ENCODE assay signal across 1 cellular context in genomic region chr10:95475827-95476481, GRCh38.
TF ChIP-seq lines count a peak whose summit lies in the region.

No MANE protein-coding gene starts in this region.

TF ChIP-seq in HEK293, 187 proteins besides CTCF, POLR2A, EP300 and RAD21 (continued from another document):
- TF ChIP-seq ZBTB8A (tag by site-specific recombination; IDR thresholded peaks at IDR 0.05) (0 out of 2 replicates have a peak, but pooled peaks have one; percentile 24), ZNF560 (tag by site-specific recombination; IDR thresholded peaks at IDR 0.05; ENCODE audit: borderline replicate concordance) (no peak), ZBTB44 (tag by site-specific recombination; IDR thresholded peaks at IDR 0.05) (peak; percentile 66; the same call in 1 of the 2 replicates), OVOL3 (tag by site-specific recombination; IDR thresholded peaks at IDR 0.05) (peak; percentile 82; the same call in 1 of the 2 replicates), ZNF610 (tag by site-specific recombination; IDR thresholded peaks at IDR 0.05; ENCODE audit: borderline replicate concordance) (0 out of 2 replicates have a peak, but pooled peaks have one; percentile 26), KLF10 (tag by site-specific recombination; IDR thresholded peaks at IDR 0.05) (peak; percentile 45; the same call in 1 of the 2 replicates), ZIC2 (tag by site-specific recombination; IDR thresholded peaks at IDR 0.05) (peak; percentile 47), ZNF16 (tag by site-specific recombination; IDR thresholded peaks at IDR 0.05; ENCODE audit: low read depth) (no peak), ZNF175 (tag by site-specific recombination; IDR thresholded peaks at IDR 0.05) (no peak), SCRT1 (tag by site-specific recombination; IDR thresholded peaks at IDR 0.05; ENCODE audit: borderline replicate concordance) (peak; percentile 97), KLF8 (tag by site-specific recombination; IDR thresholded peaks at IDR 0.05) (no peak), ZNF600 (tag by site-specific recombination; IDR thresholded peaks at IDR 0.05) (no peak), GLI2 (tag by site-specific recombination; IDR thresholded peaks at IDR 0.05; ENCODE audit: borderline replicate concordance, low read depth) (peak; percentile 73; the same call in 1 of the 2 replicates), ZNF266 (tag by site-specific recombination; IDR thresholded peaks at IDR 0.05; ENCODE audit: low read depth) (no peak), ZNF561 (tag by site-specific recombination; IDR thresholded peaks at IDR 0.05; ENCODE audit: borderline replicate concordance) (0 out of 2 replicates have a peak, but pooled peaks have one; percentile 56), ZNF629 (tag by site-specific recombination; IDR thresholded peaks at IDR 0.05) (peak; percentile 58)
- TF ChIP-seq, protein P1, sequence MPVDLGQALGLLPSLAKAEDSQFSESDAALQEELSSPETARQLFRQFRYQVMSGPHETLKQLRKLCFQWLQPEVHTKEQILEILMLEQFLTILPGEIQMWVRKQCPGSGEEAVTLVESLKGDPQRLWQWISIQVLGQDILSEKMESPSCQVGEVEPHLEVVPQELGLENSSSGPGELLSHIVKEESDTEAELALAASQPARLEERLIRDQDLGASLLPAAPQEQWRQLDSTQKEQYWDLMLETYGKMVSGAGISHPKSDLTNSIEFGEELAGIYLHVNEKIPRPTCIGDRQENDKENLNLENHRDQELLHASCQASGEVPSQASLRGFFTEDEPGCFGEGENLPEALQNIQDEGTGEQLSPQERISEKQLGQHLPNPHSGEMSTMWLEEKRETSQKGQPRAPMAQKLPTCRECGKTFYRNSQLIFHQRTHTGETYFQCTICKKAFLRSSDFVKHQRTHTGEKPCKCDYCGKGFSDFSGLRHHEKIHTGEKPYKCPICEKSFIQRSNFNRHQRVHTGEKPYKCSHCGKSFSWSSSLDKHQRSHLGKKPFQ (tag by site-specific recombination; IDR thresholded peaks at IDR 0.05) = peak; percentile 59; the same call in 1 of the 2 replicates
- TF ChIP-seq, protein P2, sequence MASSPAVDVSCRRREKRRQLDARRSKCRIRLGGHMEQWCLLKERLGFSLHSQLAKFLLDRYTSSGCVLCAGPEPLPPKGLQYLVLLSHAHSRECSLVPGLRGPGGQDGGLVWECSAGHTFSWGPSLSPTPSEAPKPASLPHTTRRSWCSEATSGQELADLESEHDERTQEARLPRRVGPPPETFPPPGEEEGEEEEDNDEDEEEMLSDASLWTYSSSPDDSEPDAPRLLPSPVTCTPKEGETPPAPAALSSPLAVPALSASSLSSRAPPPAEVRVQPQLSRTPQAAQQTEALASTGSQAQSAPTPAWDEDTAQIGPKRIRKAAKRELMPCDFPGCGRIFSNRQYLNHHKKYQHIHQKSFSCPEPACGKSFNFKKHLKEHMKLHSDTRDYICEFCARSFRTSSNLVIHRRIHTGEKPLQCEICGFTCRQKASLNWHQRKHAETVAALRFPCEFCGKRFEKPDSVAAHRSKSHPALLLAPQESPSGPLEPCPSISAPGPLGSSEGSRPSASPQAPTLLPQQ (tag by site-specific recombination; IDR thresholded peaks at IDR 0.05) = peak; percentile 31; the same call in 1 of the 2 replicates
- TF ChIP-seq, protein P3, sequence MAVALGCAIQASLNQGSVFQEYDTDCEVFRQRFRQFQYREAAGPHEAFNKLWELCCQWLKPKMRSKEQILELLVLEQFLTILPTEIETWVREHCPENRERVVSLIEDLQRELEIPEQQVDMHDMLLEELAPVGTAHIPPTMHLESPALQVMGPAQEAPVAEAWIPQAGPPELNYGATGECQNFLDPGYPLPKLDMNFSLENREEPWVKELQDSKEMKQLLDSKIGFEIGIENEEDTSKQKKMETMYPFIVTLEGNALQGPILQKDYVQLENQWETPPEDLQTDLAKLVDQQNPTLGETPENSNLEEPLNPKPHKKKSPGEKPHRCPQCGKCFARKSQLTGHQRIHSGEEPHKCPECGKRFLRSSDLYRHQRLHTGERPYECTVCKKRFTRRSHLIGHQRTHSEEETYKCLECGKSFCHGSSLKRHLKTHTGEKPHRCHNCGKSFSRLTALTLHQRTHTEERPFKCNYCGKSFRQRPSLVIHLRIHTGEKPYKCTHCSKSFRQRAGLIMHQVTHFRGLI (tag by site-specific recombination; IDR thresholded peaks at IDR 0.05) = peak; percentile 92
- TF ChIP-seq, protein P4, sequence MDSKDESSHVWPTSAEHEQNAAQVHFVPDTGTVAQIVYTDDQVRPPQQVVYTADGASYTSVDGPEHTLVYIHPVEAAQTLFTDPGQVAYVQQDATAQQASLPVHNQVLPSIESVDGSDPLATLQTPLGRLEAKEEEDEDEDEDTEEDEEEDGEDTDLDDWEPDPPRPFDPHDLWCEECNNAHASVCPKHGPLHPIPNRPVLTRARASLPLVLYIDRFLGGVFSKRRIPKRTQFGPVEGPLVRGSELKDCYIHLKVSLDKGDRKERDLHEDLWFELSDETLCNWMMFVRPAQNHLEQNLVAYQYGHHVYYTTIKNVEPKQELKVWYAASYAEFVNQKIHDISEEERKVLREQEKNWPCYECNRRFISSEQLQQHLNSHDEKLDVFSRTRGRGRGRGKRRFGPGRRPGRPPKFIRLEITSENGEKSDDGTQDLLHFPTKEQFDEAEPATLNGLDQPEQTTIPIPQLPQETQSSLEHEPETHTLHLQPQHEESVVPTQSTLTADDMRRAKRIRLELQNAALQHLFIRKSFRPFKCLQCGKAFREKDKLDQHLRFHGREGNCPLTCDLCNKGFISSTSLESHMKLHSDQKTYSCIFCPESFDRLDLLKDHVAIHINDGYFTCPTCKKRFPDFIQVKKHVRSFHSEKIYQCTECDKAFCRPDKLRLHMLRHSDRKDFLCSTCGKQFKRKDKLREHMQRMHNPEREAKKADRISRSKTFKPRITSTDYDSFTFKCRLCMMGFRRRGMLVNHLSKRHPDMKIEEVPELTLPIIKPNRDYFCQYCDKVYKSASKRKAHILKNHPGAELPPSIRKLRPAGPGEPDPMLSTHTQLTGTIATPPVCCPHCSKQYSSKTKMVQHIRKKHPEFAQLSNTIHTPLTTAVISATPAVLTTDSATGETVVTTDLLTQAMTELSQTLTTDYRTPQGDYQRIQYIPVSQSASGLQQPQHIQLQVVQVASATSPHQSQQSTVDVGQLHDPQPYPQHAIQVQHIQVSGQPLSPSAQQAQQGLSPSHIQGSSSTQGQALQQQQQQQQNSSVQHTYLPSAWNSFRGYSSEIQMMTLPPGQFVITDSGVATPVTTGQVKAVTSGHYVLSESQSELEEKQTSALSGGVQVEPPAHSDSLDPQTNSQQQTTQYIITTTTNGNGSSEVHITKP (tag by site-specific recombination; IDR thresholded peaks at IDR 0.05) = no peak
- TF ChIP-seq, protein P5, sequence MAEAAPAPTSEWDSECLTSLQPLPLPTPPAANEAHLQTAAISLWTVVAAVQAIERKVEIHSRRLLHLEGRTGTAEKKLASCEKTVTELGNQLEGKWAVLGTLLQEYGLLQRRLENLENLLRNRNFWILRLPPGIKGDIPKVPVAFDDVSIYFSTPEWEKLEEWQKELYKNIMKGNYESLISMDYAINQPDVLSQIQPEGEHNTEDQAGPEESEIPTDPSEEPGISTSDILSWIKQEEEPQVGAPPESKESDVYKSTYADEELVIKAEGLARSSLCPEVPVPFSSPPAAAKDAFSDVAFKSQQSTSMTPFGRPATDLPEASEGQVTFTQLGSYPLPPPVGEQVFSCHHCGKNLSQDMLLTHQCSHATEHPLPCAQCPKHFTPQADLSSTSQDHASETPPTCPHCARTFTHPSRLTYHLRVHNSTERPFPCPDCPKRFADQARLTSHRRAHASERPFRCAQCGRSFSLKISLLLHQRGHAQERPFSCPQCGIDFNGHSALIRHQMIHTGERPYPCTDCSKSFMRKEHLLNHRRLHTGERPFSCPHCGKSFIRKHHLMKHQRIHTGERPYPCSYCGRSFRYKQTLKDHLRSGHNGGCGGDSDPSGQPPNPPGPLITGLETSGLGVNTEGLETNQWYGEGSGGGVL (tag by site-specific recombination; IDR thresholded peaks at IDR 0.05) = no peak
- TF ChIP-seq, protein P6, sequence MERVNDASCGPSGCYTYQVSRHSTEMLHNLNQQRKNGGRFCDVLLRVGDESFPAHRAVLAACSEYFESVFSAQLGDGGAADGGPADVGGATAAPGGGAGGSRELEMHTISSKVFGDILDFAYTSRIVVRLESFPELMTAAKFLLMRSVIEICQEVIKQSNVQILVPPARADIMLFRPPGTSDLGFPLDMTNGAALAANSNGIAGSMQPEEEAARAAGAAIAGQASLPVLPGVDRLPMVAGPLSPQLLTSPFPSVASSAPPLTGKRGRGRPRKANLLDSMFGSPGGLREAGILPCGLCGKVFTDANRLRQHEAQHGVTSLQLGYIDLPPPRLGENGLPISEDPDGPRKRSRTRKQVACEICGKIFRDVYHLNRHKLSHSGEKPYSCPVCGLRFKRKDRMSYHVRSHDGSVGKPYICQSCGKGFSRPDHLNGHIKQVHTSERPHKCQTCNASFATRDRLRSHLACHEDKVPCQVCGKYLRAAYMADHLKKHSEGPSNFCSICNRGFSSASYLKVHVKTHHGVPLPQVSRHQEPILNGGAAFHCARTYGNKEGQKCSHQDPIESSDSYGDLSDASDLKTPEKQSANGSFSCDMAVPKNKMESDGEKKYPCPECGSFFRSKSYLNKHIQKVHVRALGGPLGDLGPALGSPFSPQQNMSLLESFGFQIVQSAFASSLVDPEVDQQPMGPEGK (tag by site-specific recombination; IDR thresholded peaks at IDR 0.05) = 0 out of 2 replicates have a peak, but pooled peaks have one; percentile 31
